8 cellular contexts compared by ENCODE assay signal in genomic region chr7:139361523-139361922, GRCh38. TPM values are rescaled to one million over a fixed set of nuclear protein-coding genes. Genes with fewer than 3 reads are reported as not detected.
A peak's percentile ranks its signal among the peaks of the same experiment; 100 is the strongest.
DNase-seq lines count a peak whose midpoint lies in the region; TF ChIP-seq lines count a peak whose summit lies in the region.

No MANE protein-coding gene starts in this region.

- no peaks in the 10 kb centered on the region for H3K27me3 ChIP-seq in GM23248 (replicated peaks; ENCODE audit: insufficient read depth)
- no peaks in the 10 kb centered on the region for H3K27me3 ChIP-seq in SJCRH30
- H3K27me3 ChIP-seq in esophagus muscularis mucosa = no peaks in the 10 kb centered on the region
- no peaks in the 10 kb centered on the region for H3K27me3 ChIP-seq in sigmoid colon

- TF ChIP-seq CTCF in esophagus muscularis mucosa (IDR thresholded peaks at IDR 0.05) (no peak), sigmoid colon (IDR thresholded peaks at IDR 0.05) (no peak)

- peak overlapping the region; percentile 98 for H3K27ac ChIP-seq in GM23248
- H3K27ac ChIP-seq in SJCRH30 = peak overlapping the region; percentile 86
- H3K27ac ChIP-seq in esophagus muscularis mucosa (replicated peaks in 1 of 4) = peak overlapping the region in 3 of 4 donors; percentile 97 to 100 (median 99)
- peak overlapping the region in 3 of 4 donors; percentile 98 to 100 (median 100) for H3K27ac ChIP-seq in sigmoid colon

- peaks cover 20% of the 10 kb centered on the region for H4K20me1 ChIP-seq in GM23248 (ENCODE audit: insufficient read depth)

- DNase-seq in GM23248 (no peak), SJCRH30 (peak in 1 of 2 experiments; percentile 8), esophagus muscularis mucosa (ENCODE audit: extremely low spot score) (no peak), sigmoid colon (no peak), NCI-H2171 (lab: John Stamatoyannopoulos, UW) (no peak), activated gamma-delta T cell (lab: John Stamatoyannopoulos, UW) (no peak), nucleus accumbens (lab: John Stamatoyannopoulos, UW) (no peak), NCI-H510A (lab: John Stamatoyannopoulos, UW) (no peak)

- H3K9ac ChIP-seq in GM23248 = peak overlapping the region; percentile 98

- H3K4me3 ChIP-seq in GM23248 (peak overlapping the region; percentile 98), SJCRH30 (peak overlapping the region; percentile 78), esophagus muscularis mucosa (peak overlapping the region; percentile 78 to 100 (median 94)), sigmoid colon (peak overlapping the region in 3 of 4 donors; percentile 76 to 98 (median 96))

- H3K4me1 ChIP-seq in GM23248 (ENCODE audit: insufficient read depth) (peaks cover 37% of the 10 kb centered on the region), SJCRH30 (no peaks in the 10 kb centered on the region), esophagus muscularis mucosa (peaks cover 37 to 67% (median 59%) of the 10 kb centered on the region in 4 donors), sigmoid colon (peaks cover 0 to 58% (median 45%) of the 10 kb centered on the region in 4 donors)

- peak overlapping the region; percentile 98 for H3K4me2 ChIP-seq in GM23248 (ENCODE audit: unreplicated experiment)

- no peaks in the 10 kb centered on the region for H3K9me2 ChIP-seq in GM23248 (ENCODE audit: insufficient read depth)

- no peak overlapping the region for H2AFZ ChIP-seq in GM23248

- peaks cover 82% of the 10 kb centered on the region for H3K79me2 ChIP-seq in GM23248 (ENCODE audit: insufficient read depth)

- no peak for TF ChIP-seq POLR2A in esophagus muscularis mucosa (IDR thresholded peaks at IDR 0.05; ENCODE audit: low read depth)
- no peak for TF ChIP-seq POLR2A in sigmoid colon (IDR thresholded peaks at IDR 0.05)

- intact Hi-C loops in esophagus muscularis mucosa (cut with DNase I) (no loop called here), sigmoid colon (cut with DNase I) (loop anchor here (2.0 to 5.0 kb wide), 2 partner anchors 61 to 816 kb away; partner anchors contain the start of gene KDM7A)

- TF ChIP-seq EP300 in esophagus muscularis mucosa (IDR thresholded peaks at IDR 0.05) = no peak
- TF ChIP-seq EP300 in sigmoid colon (IDR thresholded peaks at IDR 0.05) = no peak

- in situ Hi-C loops in GM23248 (cut with MboI) = no loop called here

- peaks cover 35% of the 10 kb centered on the region for H3F3A ChIP-seq in GM23248 (ENCODE audit: insufficient read depth)

- H3K9me3 ChIP-seq in GM23248 (ENCODE audit: low read depth) = no peaks in the 10 kb centered on the region
- no peaks in the 10 kb centered on the region for H3K9me3 ChIP-seq in SJCRH30 (replicated peaks)
- no peaks in the 10 kb centered on the region for H3K9me3 ChIP-seq in esophagus muscularis mucosa
- H3K9me3 ChIP-seq in sigmoid colon = no peaks in the 10 kb centered on the region

- 29 to 38% methylated on average over 3 of the region's 3 CpGs for WGBS in GM23248 (ENCODE audit: low coverage in 1 of 2, low lambda C conversion rate in 2 of 2, missing lambda C conversion rate in 2 of 2), 2 experiments
- WGBS in esophagus muscularis mucosa = 20% methylated on average over 3 of the region's 3 CpGs
- 5 to 20% methylated on average over 3 of the region's 3 CpGs for WGBS in sigmoid colon, 2 donors

- H3K36me3 ChIP-seq in GM23248 (ENCODE audit: low read depth) (peaks cover 17% of the 10 kb centered on the region; the same call in 1 of the 2 replicates), SJCRH30 (peaks cover 22% of the 10 kb centered on the region), esophagus muscularis mucosa (peaks cover 0 to 11% (median 0%) of the 10 kb centered on the region in 4 donors), sigmoid colon (peaks cover 0 to 6% (median 0%) of the 10 kb centered on the region in 4 donors)

RNA-seq across cellular contexts. Expression of gene LUC7L2, which starts 1.8 kb away (rescaled TPM):
- total RNA-seq in GM23248 (2014; rRNA removed; shearing (Covaris generic)) = 35.3 and 39.7 TPM in 2 replicates
- polyA plus RNA-seq in GM23248 (2016; fragmentation: Nextera tagmentation; extraction: Ambion mirVana) (44.3 and 47.3 TPM in 2 replicates), sigmoid colon (10 to 100 TPM; 23.8 to 44.9 (median 24.6) TPM)
- 90.0 and 111 TPM in 2 replicates for total RNA-seq in SJCRH30 (2014; rRNA removed; shearing (Covaris generic))
- total RNA-seq in esophagus muscularis mucosa (10 to 100 TPM; 56.0 to 63.7 (median 58.3) TPM), sigmoid colon (10 to 100 TPM; 67.1 to 79.1 (median 74.5) TPM)

RNA-seq across cellular contexts. Expression of gene FMC1, which starts 20.4 kb away (rescaled TPM):
- 6.8 and 9.5 TPM in 2 replicates for total RNA-seq in GM23248 (2014; rRNA removed; shearing (Covaris generic))
- polyA plus RNA-seq in GM23248 (2016; fragmentation: Nextera tagmentation; extraction: Ambion mirVana) = 30.4 and 35.1 TPM in 2 replicates
- total RNA-seq in SJCRH30 (2014; rRNA removed; shearing (Covaris generic)) = 18.0 and 21.7 TPM in 2 replicates
- total RNA-seq in esophagus muscularis mucosa = 10 to 100 TPM; 17.4 to 26.4 (median 19.7) TPM
- 10 to 100 TPM; 16.6 to 28.3 (median 23.4) TPM for total RNA-seq in sigmoid colon
- 10 to 100 TPM; 20.6 to 43.5 (median 31.2) TPM for polyA plus RNA-seq in sigmoid colon
